Comparison of ENCODE assay signal across 8 cellular contexts in genomic region chr6:26159417-26160273, GRCh38.
A peak's percentile ranks its signal among the peaks of the same experiment; 100 is the strongest.
DNase-seq lines count a peak whose midpoint lies in the region; ATAC-seq and TF ChIP-seq lines count a peak whose summit lies in the region.

No MANE protein-coding gene starts in this region.

- H3K36me3 ChIP-seq in A673 (ENCODE audit: insufficient read depth, low read length, poor library complexity, severe bottlenecking) (peaks cover 3% of the 10 kb centered on the region), Peyer's patch (no peaks in the 10 kb centered on the region)

- no TSS peak for BruUV-seq in A673 (replicated peaks; lab: Mats Ljungman, UMichigan)

- peak overlapping the region; percentile 85 to 100 (median 96) for H3K4me3 Mint-ChIP-seq in naive B cell

- DNase-seq in A673 (ENCODE audit: low spot score) (peak; percentile 48), Peyer's patch (no peak), dorsolateral prefrontal cortex (no peak), naive B cell (no peak)

- H3K27me3 Mint-ChIP-seq in naive B cell = no peaks in the 10 kb centered on the region

- peak in 1 of 2 donors; percentile 73 for TF ChIP-seq POLR2A in Peyer's patch (IDR thresholded peaks at IDR 0.05)

- H3K4me1 Mint-ChIP-seq in naive B cell = peaks cover 35 to 60% (median 59%) of the 10 kb centered on the region in 3 donors

- intact Hi-C loops in A673 (cut with micrococcal nuclease; ENCODE audit: unreplicated experiment) = loop anchor here (5.0 kb wide), 1 partner anchor 37 kb away; a partner anchor contains a TSS
- intact Hi-C loops in dorsolateral prefrontal cortex (cut with DNase I) = loop anchor here (2.0 to 10.0 kb wide), 3 partner anchors 13 to 55 kb away; a partner anchor contains a TSS

- CTCF ChIA-PET in A673 (lab: Charles Lee) = interaction anchor here (0.6 kb wide), 1 partner anchor 133 kb away, joined by 3 read pairs; no protein-coding TSS in a partner anchor

- TF ChIP-seq CTCF in A673 (conservative IDR thresholded peaks at IDR 0.05; ENCODE audit: low read depth, low read length) (no peak), Peyer's patch (IDR thresholded peaks at IDR 0.05) (no peak), dorsolateral prefrontal cortex (IDR thresholded peaks at IDR 0.05 in 54 of 56, conservative IDR thresholded peaks at IDR 0.05 in 2 of 56; ENCODE audit: low read depth in 1 of 56, partially characterized antibody in 56 of 56) (no peak)

- H3K27me3 ChIP-seq in A673 (replicated peaks; ENCODE audit: insufficient read depth, low read depth, low read length, poor library complexity) (no peaks in the 10 kb centered on the region), Peyer's patch (no peaks in the 10 kb centered on the region), dorsolateral prefrontal cortex (no peaks in the 10 kb centered on the region)

- H3K4me1 ChIP-seq in A673 (ENCODE audit: insufficient read depth, low read length, poor library complexity, severe bottlenecking) (peaks cover 12% of the 10 kb centered on the region), Peyer's patch (peaks cover 0 to 11% (median 4%) of the 10 kb centered on the region in 4 donors)

- peaks cover 0 to 2% (median 0%) of the 10 kb centered on the region in 7 donors for H3K9me3 Mint-ChIP-seq in naive B cell

- peak overlapping the region; percentile 89 for H3K4me3 ChIP-seq in A673 (ENCODE audit: low read depth, low read length, poor library complexity, severe bottlenecking)
- peak overlapping the region; percentile 99 for H3K4me3 ChIP-seq in GM08714 (ENCODE audit: low read length)
- H3K4me3 ChIP-seq in Peyer's patch = peak overlapping the region; percentile 52 to 61 (median 55)
- H3K4me3 ChIP-seq in dorsolateral prefrontal cortex = peak overlapping the region; percentile 60 to 99 (median 86)

- H3K27ac ChIP-seq in A673 (ENCODE audit: low read depth, low read length, poor library complexity, severe bottlenecking) = peak overlapping the region; percentile 99
- peak overlapping the region; percentile 89 to 99 (median 94) for H3K27ac ChIP-seq in Peyer's patch
- peak overlapping the region in 44 of 59 donors; percentile 0 to 98 (median 87) for H3K27ac ChIP-seq in dorsolateral prefrontal cortex

- peaks cover 1 to 9% of the 10 kb centered on the region in 2 donors for H3K36me3 Mint-ChIP-seq in naive B cell

- H3K9me3 ChIP-seq in A673 (ENCODE audit: low read depth, low read length, poor library complexity, severe bottlenecking) (no peaks in the 10 kb centered on the region), Peyer's patch (no peaks in the 10 kb centered on the region)

- POLR2A ChIA-PET in A673 (lab: Charles Lee; ENCODE audit: low non-redundant PET) = interaction anchor here (0.5 to 3.9 kb wide), 4 partner anchors 35 to 56 kb away, joined by 5 to 62 read pairs (median 14); a partner anchor contains a TSS

- ATAC-seq in naive B cell (ENCODE audit: low read depth in 2 of 2) (no peak), GM19452 (IDR thresholded peaks at IDR 0.05; ENCODE audit: unreplicated experiment) (no peak), HG02973 (IDR thresholded peaks at IDR 0.05; ENCODE audit: unreplicated experiment) (no peak), GM18519 (IDR thresholded peaks at IDR 0.05; ENCODE audit: low FRiP score, unreplicated experiment) (no peak)

- peak overlapping the region; percentile 6 to 96 (median 94) for H3K27ac Mint-ChIP-seq in naive B cell
